In genomic region chr2:158699323-158699722, GRCh38 we compare ENCODE assay signal across 28 cellular contexts.
"Had no signal": no experiment of that assay in that cellular context is flagged by ENCODE, and none has a peak within 500 bp of the region (broad histone marks: within the 10 kb centered on the region; RNA-seq: fewer than 3 reads in every experiment).

No MANE protein-coding gene starts in this region.

- FAIRE-seq: kidney had no signal

- H3K27me3 ChIP-seq: left lung, neural progenitor cell, neutrophil, right lobe of liver, stomach, testis, thyroid gland, transverse colon, upper lobe of left lung had no signal

- H2AFZ ChIP-seq: neural progenitor cell, parathyroid adenoma had no signal

- H3K79me2 ChIP-seq: parathyroid adenoma had no signal

- H3K4me3 Mint-ChIP-seq: mesothelial cell of epicardium; naive B cell; natural killer cell; nephron progenitor cell; neural progenitor cell; stimulated activated naive B cell treated with anti-CD40 and anti-IgM and Interleukin-4, amounts not matched to agents 10 μg/mL and 1 μg/mL and 100 μg/mL, for 72 hours had no signal

- H3K27ac Mint-ChIP-seq: mesothelial cell of epicardium; naive B cell; natural killer cell; nephron progenitor cell; neural progenitor cell; stimulated activated naive B cell treated with anti-CD40 and anti-IgM and Interleukin-4, amounts not matched to agents 10 μg/mL and 1 μg/mL and 100 μg/mL, for 72 hours had no signal

- DNase-seq: hippocampal formation; kidney; left colon; left lung; mesendoderm; naive B cell; natural killer cell; nephron progenitor cell; occipital lobe; psoas muscle; right lobe of liver; stimulated activated CD4-positive, alpha-beta T cell treated with anti-CD3 and anti-CD28 coated beads, Interleukin-12 subunit alpha, Interleukin-12 subunit beta, amount 100 ng/mL, for 4 hours; stimulated activated CD4-positive, alpha-beta T cell treated with anti-CD3 and anti-CD28 coated beads, Interleukin-15, amount 100 ng/mL, for 24 hours; stimulated activated CD4-positive, alpha-beta T cell treated with anti-CD3 and anti-CD28 coated beads, Interleukin-2, amount 100 ng/mL, for 24 hours; stimulated activated CD4-positive, alpha-beta T cell treated with anti-CD3 and anti-CD28 coated beads, Interleukin-4, amount 100 ng/mL, for 1 hour; stimulated activated naive B cell treated with anti-CD40 and anti-IgM and Interleukin-4, amounts not matched to agents 10 μg/mL and 1 μg/mL and 100 μg/mL, for 72 hours; stimulated activated naive CD8-positive, alpha-beta T cell treated with anti-CD3 and anti-CD28 coated beads, Interleukin-15, Interleukin-2, amounts not matched to agents 100 U/mL and 50 U/mL, for 24 hours; stomach; testis; thyroid gland; transverse colon; upper lobe of left lung had no signal

- H3K4me3 ChIP-seq: left lung, lung, neural progenitor cell, psoas muscle, right lobe of liver, skin epidermis, stomach, testis, thyroid gland, transverse colon, upper lobe of left lung had no signal

- H3K4me2 ChIP-seq: neural progenitor cell had no signal

- H3K36me3 ChIP-seq: left lung, neural progenitor cell, neutrophil, right lobe of liver, stomach, thyroid gland, transverse colon, upper lobe of left lung had no signal

- ATAC-seq: left colon; left lung; psoas muscle; right lobe of liver; stimulated activated naive B cell treated with anti-CD40 and anti-IgM and Interleukin-4, amounts not matched to agents 10 μg/mL and 1 μg/mL and 100 μg/mL, for 72 hours; stimulated activated naive CD8-positive, alpha-beta T cell treated with anti-CD3 and anti-CD28 coated beads, Interleukin-15, Interleukin-2, amounts not matched to agents 100 U/mL and 50 U/mL, for 24 hours had no signal

- H3K4me1 ChIP-seq: left lung, neural progenitor cell, parathyroid adenoma, psoas muscle, right lobe of liver, stomach, testis, thyroid gland, transverse colon, upper lobe of left lung had no signal

- H3K9ac ChIP-seq: neural progenitor cell, parathyroid adenoma had no signal

- H3K9me3 Mint-ChIP-seq: natural killer cell had no signal

- H3K27ac ChIP-seq: left lung, neural progenitor cell, neutrophil, parathyroid adenoma, psoas muscle, right lobe of liver, skin epidermis, stomach, testis, thyroid gland, transverse colon, upper lobe of left lung had no signal

- H3K4me1 Mint-ChIP-seq: mesothelial cell of epicardium; naive B cell; natural killer cell; stimulated activated naive B cell treated with anti-CD40 and anti-IgM and Interleukin-4, amounts not matched to agents 10 μg/mL and 1 μg/mL and 100 μg/mL, for 72 hours had no signal

- H3K9me3 ChIP-seq: neutrophil, psoas muscle, right lobe of liver, thyroid gland had no signal

- H3K36me3 Mint-ChIP-seq: neural progenitor cell; stimulated activated naive B cell treated with anti-CD40 and anti-IgM and Interleukin-4, amounts not matched to agents 10 μg/mL and 1 μg/mL and 100 μg/mL, for 72 hours had no signal
